In genomic region chr5:93790401-93790800, GRCh38 we compare ENCODE assay signal across 18 cellular contexts. TPM values are rescaled to one million over a fixed set of nuclear protein-coding genes. Genes with fewer than 3 reads are reported as not detected.
DNase-seq lines count a peak whose midpoint lies in the region; TF ChIP-seq lines count a peak whose summit lies in the region.
"Had no signal": no experiment of that assay in that cellular context is flagged by ENCODE, and none has a peak within 500 bp of the region (broad histone marks: within the 10 kb centered on the region; RNA-seq: fewer than 3 reads in every experiment).

No MANE protein-coding gene starts in this region.

- H3K27me3 ChIP-seq in endodermal cell (ENCODE audit: control insufficient read depth, insufficient read depth, low read length, poor library complexity, severe bottlenecking), result no peaks in the 10 kb centered on the region
- H3K27me3 ChIP-seq in vagina, result no peaks in the 10 kb centered on the region
- H3K27me3 ChIP-seq: upper lobe of left lung had no signal

- H3K4me3 ChIP-seq in endodermal cell (ENCODE audit: low read length) (peak overlapping the region; percentile 12), vagina (no peak overlapping the region)
- H3K4me3 ChIP-seq: upper lobe of left lung had no signal

- TF ChIP-seq POLR2A in vagina (IDR thresholded peaks at IDR 0.05), result no peak

- peaks cover 40% of the 10 kb centered on the region for H3K4me1 Mint-ChIP-seq in endodermal cell

- H3K9me3 ChIP-seq in endodermal cell (ENCODE audit: control insufficient read depth, low read length), result no peaks in the 10 kb centered on the region
- H3K9me3 ChIP-seq in vagina, result no peaks in the 10 kb centered on the region
- H3K9me3 ChIP-seq: upper lobe of left lung had no signal

- H3K27ac ChIP-seq in endodermal cell (ENCODE audit: low read depth, low read length) (no peak overlapping the region), vagina (no peak overlapping the region)
- H3K27ac ChIP-seq: upper lobe of left lung had no signal

- intact Hi-C loops in vagina (cut with DNase I), result no loop called here

- H3K4me1 ChIP-seq in endodermal cell (ENCODE audit: control insufficient read depth, insufficient read depth, low read length) (peaks cover 31% of the 10 kb centered on the region), vagina (no peaks in the 10 kb centered on the region)

- DNase-seq in EH (ENCODE audit: low read depth) (peak; percentile 25), NCI-H146 treated with DMSO at 0.1 percent for 48 hours (lab: John Stamatoyannopoulos, UW; ENCODE audit: unreplicated experiment) (peak; percentile 41), endodermal cell (no peak), kidney tubule cell (ENCODE audit: low spot score) (peak; percentile 17), NCI-H345 (lab: John Stamatoyannopoulos, UW) (no peak), globus pallidus (ENCODE audit: low spot score) (no peak), vagina (ENCODE audit: extremely low spot score in 2 of 2) (no peak)
- no peak for DNase-seq in NK-92 treated with Interleukin-12 subunit alpha and Interleukin-12 subunit beta, amount 100 ng/mL, for 24 hours (lab: John Stamatoyannopoulos, UW)
- DNase-seq: activated CD4-positive, alpha-beta T cell treated with anti-CD3 and anti-CD28 coated beads, Interleukin-2, amount 50 U/mL, for 1 hour; activated T-cell treated with anti-CD3 and anti-CD28 coated beads, Interleukin-2, amount 50 U/mL, for 4 hours; DMS 273 treated with DMSO at 0.1 percent for 48 hours; immature natural killer cell; nucleus accumbens; SIG-M5; stimulated activated CD4-positive, alpha-beta T cell treated with anti-CD3 and anti-CD28 coated beads, Interleukin-4, amount 100 ng/mL, for 24 hours; T1000; upper lobe of left lung had no signal

- H3K27me3 Mint-ChIP-seq in endodermal cell (ENCODE audit: insufficient read depth), result peaks cover 9% of the 10 kb centered on the region
- H3K27me3 Mint-ChIP-seq: B cell had no signal

- TF ChIP-seq CTCF in endodermal cell (conservative IDR thresholded peaks at IDR 0.05) (peak; percentile 25), vagina (IDR thresholded peaks at IDR 0.05) (no peak)

- no peak overlapping the region for H3K27ac Mint-ChIP-seq in endodermal cell
- H3K27ac Mint-ChIP-seq: B cell, immature natural killer cell had no signal

- H3K9ac ChIP-seq in endodermal cell (ENCODE audit: extremely low read depth, low read length, poor library complexity, severe bottlenecking), result no peak overlapping the region

- H3K36me3 Mint-ChIP-seq in endodermal cell (ENCODE audit: low read depth), result no peaks in the 10 kb centered on the region

- WGBS in endodermal cell (ENCODE audit: insufficient coverage in 1 of 2, insufficient read length in 1 of 2), 2 experiments, result 88% methylated on average over 3 of the region's 3 CpGs; no CpG with 5 or more reads in 1 of the 2 experiments

- no peaks in the 10 kb centered on the region for H3K9me3 Mint-ChIP-seq in endodermal cell
- H3K9me3 Mint-ChIP-seq: activated T-cell treated with anti-CD3 and anti-CD28 coated beads, Interleukin-2, amount 50 U/mL, for 4 hours; immature natural killer cell had no signal

- H3K36me3 ChIP-seq in endodermal cell (ENCODE audit: control insufficient read depth, insufficient read depth, low read length), result no peaks in the 10 kb centered on the region
- no peaks in the 10 kb centered on the region for H3K36me3 ChIP-seq in vagina

- H3K4me3 Mint-ChIP-seq in endodermal cell, result no peak overlapping the region
- H3K4me3 Mint-ChIP-seq: activated T-cell treated with anti-CD3 and anti-CD28 coated beads, Interleukin-2, amount 50 U/mL, for 4 hours; B cell; immature natural killer cell had no signal

RNA-seq across cellular contexts. Expression of gene POU5F2, which starts 49.0 kb away (rescaled TPM):
- under 1 TPM; 0.40 to 0.84 TPM for total RNA-seq in endodermal cell
- polyA plus RNA-seq in endodermal cell (2013, experiment 1 of 2), result 0.11 TPM
- 0.08 TPM for polyA plus RNA-seq in endodermal cell (2013, experiment 2 of 2)
- total RNA-seq in vagina, result 3.2 TPM

Comparison
In these comparisons a context has a peak if more than half of its experiments do, and no peak if none do; other contexts are left out.
1. DNase-seq: peak in EH (single experiment), NCI-H146 treated with DMSO at 0.1 percent for 48 hours (single experiment) and kidney tubule cell (single experiment); none in endodermal cell (single experiment), NCI-H345 (single experiment), NK-92 treated with Interleukin-12 subunit alpha and Interleukin-12 subunit beta, amount 100 ng/mL, for 24 hours (single experiment), globus pallidus (single experiment) and vagina (0 of 2).